In the genomic region with DNA sequence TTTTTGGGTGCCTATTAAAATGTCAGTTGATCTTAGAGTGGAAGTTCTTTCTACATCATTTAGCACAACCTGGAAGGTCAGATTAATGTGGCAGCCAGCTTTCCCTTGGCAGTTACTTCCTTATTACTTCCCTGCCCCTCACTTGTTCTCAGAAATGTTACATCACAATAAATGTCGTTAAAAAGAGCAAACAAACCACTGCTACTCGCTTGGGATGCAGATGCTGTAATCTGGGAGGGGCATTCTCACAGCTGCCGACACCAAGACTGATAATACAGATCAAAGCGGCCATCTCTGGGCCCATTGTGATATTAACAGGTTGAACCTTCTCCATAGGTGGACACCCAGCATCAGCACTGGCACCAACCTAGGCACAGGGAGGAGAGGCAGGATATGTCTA, we compare ENCODE assay signal across 19 cellular contexts.
DNase-seq lines count a peak whose midpoint lies in the region; ATAC-seq and TF ChIP-seq lines count a peak whose summit lies in the region.
"Had no signal": no experiment of that assay in that cellular context is flagged by ENCODE, and none has a peak within 500 bp of the region (broad histone marks: within the 10 kb centered on the region; RNA-seq: fewer than 3 reads in every experiment).

No MANE protein-coding gene starts in this region.

- peaks cover 61% of the 10 kb centered on the region for H3K27me3 Mint-ChIP-seq in nephron (ENCODE audit: low read depth)

- H3K36me3 Mint-ChIP-seq in nephron (ENCODE audit: low read depth), result no peaks in the 10 kb centered on the region
- H3K36me3 Mint-ChIP-seq: activated naive CD4-positive, alpha-beta T cell treated with anti-CD3 and anti-CD28 coated beads, Interleukin-2, amount 50 U/mL, for 24 hours; CD4-positive, CD25-positive, alpha-beta regulatory T cell had no signal

- TF ChIP-seq CTCF in nephron (IDR thresholded peaks at IDR 0.05; ENCODE audit: unreplicated experiment in 3 of 3), result no peak

- no peak overlapping the region for H3K4me3 Mint-ChIP-seq in nephron
- H3K4me3 Mint-ChIP-seq: activated CD4-positive, alpha-beta T cell treated with anti-CD3 and anti-CD28 coated beads, Interleukin-2, amount 10 ng/mL, durations not matched to agents 24 days and 14 days; activated naive CD4-positive, alpha-beta T cell treated with anti-CD3 and anti-CD28 coated beads, Interleukin-2, amount 50 U/mL, for 24 hours; CD4-positive, CD25-positive, alpha-beta regulatory T cell; T-helper 2 cell treated with Interferon-gamma antibody and Interleukin-4, amounts not matched to agents 5 μg/mL and 100 μg/mL, for 36 hours had no signal

- no peaks in the 10 kb centered on the region for H3K9me3 Mint-ChIP-seq in nephron
- H3K9me3 Mint-ChIP-seq: activated CD4-positive, alpha-beta T cell treated with anti-CD3 and anti-CD28 coated beads, Interleukin-2, amount 10 ng/mL, durations not matched to agents 24 days and 14 days; activated naive CD4-positive, alpha-beta T cell treated with anti-CD3 and anti-CD28 coated beads, Interleukin-2, amount 50 U/mL, for 24 hours; T-helper 2 cell treated with Interferon-gamma antibody and Interleukin-4, amounts not matched to agents 5 μg/mL and 100 μg/mL, for 36 hours had no signal

- no peak for ATAC-seq in GM18873 (IDR thresholded peaks at IDR 0.05; ENCODE audit: low FRiP score, unreplicated experiment)
- ATAC-seq in GM18909 (IDR thresholded peaks at IDR 0.05; ENCODE audit: poor library complexity, unreplicated experiment), result no peak
- ATAC-seq in GM19455 (IDR thresholded peaks at IDR 0.05; ENCODE audit: unreplicated experiment), result no peak

- peak overlapping the region in 2 of 3 experiments; percentile 77 to 81 for H3K27ac Mint-ChIP-seq in nephron
- H3K27ac Mint-ChIP-seq: activated CD4-positive, alpha-beta T cell treated with anti-CD3 and anti-CD28 coated beads, Interleukin-2, amount 10 ng/mL, durations not matched to agents 24 days and 14 days; activated naive CD4-positive, alpha-beta T cell treated with anti-CD3 and anti-CD28 coated beads, Interleukin-2, amount 50 U/mL, for 24 hours; CD4-positive, CD25-positive, alpha-beta regulatory T cell; T-helper 2 cell treated with Interferon-gamma antibody and Interleukin-4, amounts not matched to agents 5 μg/mL and 100 μg/mL, for 36 hours had no signal

- peaks cover 42% of the 10 kb centered on the region for H3K4me1 Mint-ChIP-seq in nephron

- DNase-seq in NCI-H2029 (lab: John Stamatoyannopoulos, UW), result peak; percentile 2
- no peak for DNase-seq in NCI-H2029 treated with DMSO at 0.1 percent for 48 hours (lab: John Stamatoyannopoulos, UW)
- peak; percentile 47 to 53 for DNase-seq in Kasumi-1 (lab: John Stamatoyannopoulos, UW)
- peak; percentile 83 for DNase-seq in SKM-1 treated with dmso at 0.1 percent for 144 hours (lab: John Stamatoyannopoulos, UW; ENCODE audit: unreplicated experiment)
- DNase-seq: 8988T; activated CD4-positive, alpha-beta T cell treated with anti-CD3 and anti-CD28 coated beads, Interleukin-2, amount 10 ng/mL, durations not matched to agents 24 days and 14 days; CD4-positive, CD25-positive, alpha-beta regulatory T cell; kidney glomerular epithelial cell; midbrain; NCI-H146; NCI-H524; stimulated activated CD4-positive, alpha-beta T cell treated with anti-CD3 and anti-CD28 coated beads, Interleukin-4, amount 100 ng/mL, for 24 hours; thyroid gland had no signal
